Comparison of ENCODE assay signal across 8 cellular contexts in the genomic region with DNA sequence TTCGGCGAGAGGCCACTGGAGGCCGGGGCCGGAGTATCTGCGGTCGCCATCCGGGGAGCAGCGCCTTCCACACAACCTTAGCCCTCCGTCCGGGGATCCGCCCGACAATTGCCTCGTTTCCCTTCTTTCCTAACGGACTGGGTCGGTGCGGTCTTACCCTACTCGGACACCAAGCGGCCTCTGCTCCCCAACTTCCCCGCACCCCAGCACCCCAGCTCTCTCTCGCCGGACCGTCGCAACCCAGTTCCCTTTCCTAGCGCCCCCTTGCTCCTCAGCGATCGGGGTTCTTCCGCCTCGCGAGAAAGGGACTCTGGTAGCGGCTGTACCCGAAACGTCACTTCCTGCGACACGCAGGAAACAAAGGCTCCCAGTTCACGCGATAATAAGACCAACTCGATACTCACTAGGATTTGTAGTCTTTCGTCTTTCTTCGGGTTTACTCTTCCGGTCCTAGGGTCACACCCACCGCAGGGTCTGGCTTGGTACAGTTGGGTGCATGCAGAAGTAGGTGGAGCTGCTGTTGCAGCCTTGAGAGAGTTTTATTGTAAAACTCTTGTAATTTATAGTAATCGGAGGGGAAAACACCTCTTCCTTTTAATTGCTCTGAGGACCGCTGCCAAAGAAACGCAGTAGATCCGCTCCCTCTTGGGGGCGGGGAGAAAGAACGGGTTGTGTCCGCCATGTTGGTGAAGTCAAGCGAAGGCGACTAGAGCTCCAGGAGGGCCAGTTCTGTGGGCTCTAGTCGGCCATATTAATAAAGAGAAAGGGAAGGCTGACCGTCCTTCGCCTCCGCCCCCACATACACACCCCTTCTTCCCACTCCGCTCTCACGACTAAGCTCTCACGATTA. TPM values are rescaled to one million over a fixed set of nuclear protein-coding genes. Genes with fewer than 3 reads are reported as not detected.
DNase-seq lines count a peak whose midpoint lies in the region; ATAC-seq and TF ChIP-seq lines count a peak whose summit lies in the region.

A gene (plus strand): TSS at position 741 of the 850 bp plus-strand sequence. CDS start 209 bp downstream, outside the sequence.
A gene with protein sequence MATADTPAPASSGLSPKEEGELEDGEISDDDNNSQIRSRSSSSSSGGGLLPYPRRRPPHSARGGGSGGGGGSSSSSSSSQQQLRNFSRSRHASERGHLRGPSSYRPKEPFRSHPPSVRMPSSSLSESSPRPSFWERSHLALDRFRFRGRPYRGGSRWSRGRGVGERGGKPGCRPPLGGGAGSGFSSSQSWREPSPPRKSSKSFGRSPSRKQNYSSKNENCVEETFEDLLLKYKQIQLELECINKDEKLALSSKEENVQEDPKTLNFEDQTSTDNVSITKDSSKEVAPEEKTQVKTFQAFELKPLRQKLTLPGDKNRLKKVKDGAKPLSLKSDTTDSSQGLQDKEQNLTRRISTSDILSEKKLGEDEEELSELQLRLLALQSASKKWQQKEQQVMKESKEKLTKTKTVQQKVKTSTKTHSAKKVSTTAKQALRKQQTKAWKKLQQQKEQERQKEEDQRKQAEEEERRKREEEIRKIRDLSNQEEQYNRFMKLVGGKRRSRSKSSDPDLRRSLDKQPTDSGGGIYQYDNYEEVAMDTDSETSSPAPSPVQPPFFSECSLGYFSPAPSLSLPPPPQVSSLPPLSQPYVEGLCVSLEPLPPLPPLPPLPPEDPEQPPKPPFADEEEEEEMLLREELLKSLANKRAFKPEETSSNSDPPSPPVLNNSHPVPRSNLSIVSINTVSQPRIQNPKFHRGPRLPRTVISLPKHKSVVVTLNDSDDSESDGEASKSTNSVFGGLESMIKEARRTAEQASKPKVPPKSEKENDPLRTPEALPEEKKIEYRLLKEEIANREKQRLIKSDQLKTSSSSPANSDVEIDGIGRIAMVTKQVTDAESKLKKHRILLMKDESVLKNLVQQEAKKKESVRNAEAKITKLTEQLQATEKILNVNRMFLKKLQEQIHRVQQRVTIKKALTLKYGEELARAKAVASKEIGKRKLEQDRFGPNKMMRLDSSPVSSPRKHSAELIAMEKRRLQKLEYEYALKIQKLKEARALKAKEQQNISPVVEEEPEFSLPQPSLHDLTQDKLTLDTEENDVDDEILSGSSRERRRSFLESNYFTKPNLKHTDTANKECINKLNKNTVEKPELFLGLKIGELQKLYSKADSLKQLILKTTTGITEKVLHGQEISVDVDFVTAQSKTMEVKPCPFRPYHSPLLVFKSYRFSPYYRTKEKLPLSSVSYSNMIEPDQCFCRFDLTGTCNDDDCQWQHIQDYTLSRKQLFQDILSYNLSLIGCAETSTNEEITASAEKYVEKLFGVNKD (N-terminal part only) (minus strand): TSS at position 288 of the 850 bp plus-strand sequence. CDS start 238 bp downstream, at position 50.

- peaks cover 2% of the 10 kb centered on the region; the same call in 1 of the 2 replicates for H3K4me1 ChIP-seq in BE2C

- H3K36me3 Mint-ChIP-seq in activated CD4-positive, alpha-beta T cell treated with anti-CD3 and anti-CD28 coated beads for 36 hours (ENCODE audit: low read depth): peaks cover 63% of the 10 kb centered on the region

- H3K4me3 Mint-ChIP-seq in activated CD4-positive, alpha-beta T cell treated with anti-CD3 and anti-CD28 coated beads for 36 hours: peak within 1 kb of the TSS; percentile 98

- TF ChIP-seq CTCF in BE2C (IDR thresholded peaks at IDR 0.05; ENCODE audit: low read depth, low read length): peak; percentile 41

- peak within 1 kb of the TSS; percentile 96 for H3K4me3 ChIP-seq in BE2C (ENCODE audit: low read depth, low read length)

- intact Hi-C loops in activated CD4-positive, alpha-beta T cell treated with anti-CD3 and anti-CD28 coated beads for 36 hours (cut with DNase I, micrococcal nuclease): loop anchor here (1.0 to 5.0 kb wide), 9 partner anchors 21 to 1925 kb away; a partner anchor contains a TSS

- H3K27ac ChIP-seq in cingulate gyrus (ENCODE audit: low read depth, low read length): peak within 1 kb of the TSS; percentile 92

- H3K27me3 Mint-ChIP-seq in activated CD4-positive, alpha-beta T cell treated with anti-CD3 and anti-CD28 coated beads for 36 hours: no peaks in the 10 kb centered on the region

- peak; percentile 91 for TF ChIP-seq POLR2A in GM19193 (IDR thresholded peaks at IDR 0.05; ENCODE audit: extremely low read depth, insufficient read depth, insufficient read length)

- H3K9me3 Mint-ChIP-seq in activated CD4-positive, alpha-beta T cell treated with anti-CD3 and anti-CD28 coated beads for 36 hours (ENCODE audit: low read depth): peaks cover 6% of the 10 kb centered on the region

- CTCF ChIA-PET in activated CD4-positive, alpha-beta T cell treated with anti-CD3 and anti-CD28 coated beads for 36 hours (lab: Charles Lee): interaction anchor here (0.6 to 3.1 kb wide), 11 partner anchors 13 to 179 kb away, joined by 3 to 44 read pairs (median 4); a partner anchor contains a TSS

- peaks cover 38% of the 10 kb centered on the region for H3K4me1 Mint-ChIP-seq in activated CD4-positive, alpha-beta T cell treated with anti-CD3 and anti-CD28 coated beads for 36 hours

- POLR2A ChIA-PET in activated CD4-positive, alpha-beta T cell treated with anti-CD3 and anti-CD28 coated beads for 36 hours (lab: Charles Lee): interaction anchor here (0.6 to 3.4 kb wide), 12 partner anchors 9 to 91 kb away, joined by 3 to 55 read pairs (median 4); a partner anchor contains a TSS

- H3K9me3 ChIP-seq in BE2C: no peaks in the 10 kb centered on the region

- peak within 1 kb of the TSS; percentile 99 for H3K27ac Mint-ChIP-seq in activated CD4-positive, alpha-beta T cell treated with anti-CD3 and anti-CD28 coated beads for 36 hours

- H3K36me3 ChIP-seq in BE2C: peaks cover 5% of the 10 kb centered on the region

- ATAC-seq in HG03439 (IDR thresholded peaks at IDR 0.05; ENCODE audit: unreplicated experiment): peak; percentile 95
- ATAC-seq in activated CD4-positive, alpha-beta T cell treated with anti-CD3 and anti-CD28 coated beads for 36 hours: peak; percentile 87

- DNase-seq in BE2C: peak; percentile 93
- DNase-seq in NCI-H510A (lab: John Stamatoyannopoulos, UW): peak; percentile 98
- peak; percentile 93 for DNase-seq in activated CD4-positive, alpha-beta T cell treated with anti-CD3 and anti-CD28 coated beads for 36 hours
- peak; percentile 99 for DNase-seq in kidney tubule cell (ENCODE audit: low spot score)
- DNase-seq in stimulated activated CD4-positive, alpha-beta T cell treated with anti-CD3 and anti-CD28 coated beads, Interleukin-1b, Interleukin-23, amount 100 ng/mL, for 24 hours (ENCODE audit: low read depth in 4 of 4, low spot score in 1 of 4): peak; percentile 67 to 82 (median 78)

- no peaks in the 10 kb centered on the region for H3K27me3 ChIP-seq in BE2C

RNA-seq across cellular contexts. Expression of the first gene that starts in this region (rescaled TPM):
- polyA plus RNA-seq in BE2C (2012; ENCODE audit: insufficient read depth, insufficient read length, low read depth): 3.7 TPM
- total RNA-seq in activated CD4-positive, alpha-beta T cell treated with anti-CD3 and anti-CD28 coated beads for 36 hours: 10 to 100 TPM in 1 of 2 experiments, 1 to 10 TPM in 1; 8.7 to 11.8 TPM

RNA-seq across cellular contexts. Expression of the second gene that starts in this region (rescaled TPM):
- polyA plus RNA-seq in BE2C (2012; ENCODE audit: insufficient read depth, insufficient read length, low read depth): 11.1 TPM
- 10 to 100 TPM; 57.1 to 71.5 TPM for total RNA-seq in activated CD4-positive, alpha-beta T cell treated with anti-CD3 and anti-CD28 coated beads for 36 hours

Comparison
In these comparisons a context has a peak if more than half of its experiments do, and no peak if none do; other contexts are left out.
1. Peak in every context shown above with its lines: DNase-seq, ATAC-seq, H3K4me3 ChIP-seq and H3K27ac ChIP-seq.